8 cellular contexts compared by ENCODE assay signal in the genomic region with DNA sequence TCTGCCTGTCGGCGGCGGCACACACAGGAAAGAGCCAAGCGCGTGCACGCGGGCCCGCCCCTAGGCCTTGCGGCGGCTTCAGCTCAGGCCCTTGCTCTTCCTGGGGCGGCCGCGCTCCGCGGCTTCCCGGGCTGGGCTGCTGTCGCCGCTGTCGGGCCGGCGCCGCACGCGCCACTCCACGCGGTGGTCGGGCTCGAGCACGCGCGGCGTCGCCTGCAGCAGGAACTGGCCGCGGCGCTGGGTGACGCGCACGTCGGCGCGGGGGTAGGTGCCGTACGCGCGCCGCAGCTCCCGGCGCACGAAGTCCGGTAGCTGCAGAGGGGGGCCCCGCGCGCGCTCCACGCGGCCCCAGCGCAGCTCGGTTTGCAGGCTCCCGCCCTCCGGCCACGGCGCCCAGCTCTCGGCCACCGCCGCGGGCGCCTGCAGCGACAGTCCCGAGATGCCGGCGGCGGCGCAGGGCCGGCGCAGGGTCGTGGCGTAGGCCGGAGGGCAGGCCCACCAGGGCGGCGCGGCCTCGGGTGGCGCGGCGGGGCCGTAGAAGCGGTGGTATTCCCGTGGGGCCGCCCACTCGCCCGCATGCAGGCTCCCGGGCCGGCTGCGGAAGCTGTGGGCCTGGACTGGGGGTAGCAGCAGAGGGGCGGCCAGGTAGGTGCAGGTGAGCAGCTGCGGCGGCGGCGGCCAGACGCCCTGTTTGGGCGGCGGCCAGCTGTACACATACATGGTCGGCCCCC. TPM values are rescaled to one million over a fixed set of nuclear protein-coding genes. Genes with fewer than 3 reads are reported as not detected.
DNase-seq lines count a peak whose midpoint lies in the region; ATAC-seq, FAIRE-seq and TF ChIP-seq lines count a peak whose summit lies in the region.

No MANE protein-coding gene starts in this region.

- peaks cover 16% of the 10 kb centered on the region for H3K36me3 Mint-ChIP-seq in activated T-helper 1 cell treated with anti-CD3 and anti-CD28 coated beads, Interleukin-12 subunit alpha, Interleukin-12 subunit beta, Interleukin-2, Interleukin-4 antibody, amounts not matched to agents 30 ng/mL and 10 ng/mL and 1 ng/mL, durations not matched to agents 14 hours and 24 hours and 36 hours (ENCODE audit: low read depth)
- no peaks in the 10 kb centered on the region for H3K36me3 Mint-ChIP-seq in natural killer cell

- H3K4me3 Mint-ChIP-seq in activated T-helper 1 cell treated with anti-CD3 and anti-CD28 coated beads, Interleukin-12 subunit alpha, Interleukin-12 subunit beta, Interleukin-2, Interleukin-4 antibody, amounts not matched to agents 30 ng/mL and 10 ng/mL and 1 ng/mL, durations not matched to agents 14 hours and 24 hours and 36 hours: peak overlapping the region; percentile 95
- peak overlapping the region; percentile 95 for H3K4me3 Mint-ChIP-seq in natural killer cell

- intact Hi-C loops in activated T-helper 1 cell treated with anti-CD3 and anti-CD28 coated beads, Interleukin-12 subunit alpha, Interleukin-12 subunit beta, Interleukin-2, Interleukin-4 antibody, amounts not matched to agents 30 ng/mL and 10 ng/mL and 1 ng/mL, durations not matched to agents 14 hours and 24 hours and 36 hours (cut with micrococcal nuclease): loop anchor here (1.0 kb wide), 4 partner anchors 15 to 52 kb away; a partner anchor contains a TSS
- intact Hi-C loops in natural killer cell (cut with micrococcal nuclease): loop anchor here (1.0 kb wide), 2 partner anchors 11 to 298 kb away; a partner anchor contains a TSS

- TF ChIP-seq CTCF in fibroblast of mammary gland (conservative IDR thresholded peaks at IDR 0.05; ENCODE audit: control insufficient read depth, insufficient read depth, low read depth, low read length) (no peak), natural killer cell (IDR thresholded peaks at IDR 0.05) (no peak)

- peak; percentile 91 for DNase-seq in DMS53 treated with DMSO at 0.1 percent for 48 hours (lab: John Stamatoyannopoulos, UW; ENCODE audit: unreplicated experiment)
- peak; percentile 81 for DNase-seq in RCC 7860 (ENCODE audit: low spot score)
- peak; percentile 88 for DNase-seq in activated T-helper 1 cell treated with anti-CD3 and anti-CD28 coated beads, Interleukin-12 subunit alpha, Interleukin-12 subunit beta, Interleukin-2, Interleukin-4 antibody, amounts not matched to agents 30 ng/mL and 10 ng/mL and 1 ng/mL, durations not matched to agents 14 hours and 24 hours and 36 hours (ENCODE audit: low spot score)
- DNase-seq in fibroblast of mammary gland (ENCODE audit: low read depth): peak; percentile 62
- peak; percentile 86 for DNase-seq in natural killer cell
- DNase-seq in stimulated activated naive CD4-positive, alpha-beta T cell (lab: John Stamatoyannopoulos, UW): peak; percentile 77 to 94 (median 88)

- peak overlapping the region; percentile 90 for H3K27ac Mint-ChIP-seq in activated T-helper 1 cell treated with anti-CD3 and anti-CD28 coated beads, Interleukin-12 subunit alpha, Interleukin-12 subunit beta, Interleukin-2, Interleukin-4 antibody, amounts not matched to agents 30 ng/mL and 10 ng/mL and 1 ng/mL, durations not matched to agents 14 hours and 24 hours and 36 hours
- peak overlapping the region; percentile 88 to 90 for H3K27ac Mint-ChIP-seq in natural killer cell

- peak overlapping the region; percentile 52 for H3K4me3 ChIP-seq in fibroblast of mammary gland (ENCODE audit: control insufficient read depth, low read depth, low read length)

- H3K9me3 Mint-ChIP-seq in activated T-helper 1 cell treated with anti-CD3 and anti-CD28 coated beads, Interleukin-12 subunit alpha, Interleukin-12 subunit beta, Interleukin-2, Interleukin-4 antibody, amounts not matched to agents 30 ng/mL and 10 ng/mL and 1 ng/mL, durations not matched to agents 14 hours and 24 hours and 36 hours: no peaks in the 10 kb centered on the region
- H3K9me3 Mint-ChIP-seq in natural killer cell: no peaks in the 10 kb centered on the region

- H3K27me3 Mint-ChIP-seq in activated T-helper 1 cell treated with anti-CD3 and anti-CD28 coated beads, Interleukin-12 subunit alpha, Interleukin-12 subunit beta, Interleukin-2, Interleukin-4 antibody, amounts not matched to agents 30 ng/mL and 10 ng/mL and 1 ng/mL, durations not matched to agents 14 hours and 24 hours and 36 hours (ENCODE audit: insufficient read depth): no peaks in the 10 kb centered on the region
- no peaks in the 10 kb centered on the region for H3K27me3 Mint-ChIP-seq in natural killer cell (ENCODE audit: low read depth in 2 of 2)

- peaks cover 33% of the 10 kb centered on the region for H3K4me1 Mint-ChIP-seq in activated T-helper 1 cell treated with anti-CD3 and anti-CD28 coated beads, Interleukin-12 subunit alpha, Interleukin-12 subunit beta, Interleukin-2, Interleukin-4 antibody, amounts not matched to agents 30 ng/mL and 10 ng/mL and 1 ng/mL, durations not matched to agents 14 hours and 24 hours and 36 hours (ENCODE audit: low read depth)
- peaks cover 20 to 23% of the 10 kb centered on the region in 2 donors for H3K4me1 Mint-ChIP-seq in natural killer cell

- ATAC-seq in GM21576 (IDR thresholded peaks at IDR 0.05; ENCODE audit: unreplicated experiment): peak; percentile 71
- peak; percentile 81 to 95 (median 85) for ATAC-seq in natural killer cell

- no peak for TF ChIP-seq EP300 in Ishikawa (IDR thresholded peaks at IDR 0.05; ENCODE audit: borderline replicate concordance)

- TF ChIP-seq RAD21 in Ishikawa (IDR thresholded peaks at IDR 0.05; ENCODE audit: low read depth): no peak

- no peak for FAIRE-seq in RCC 7860 (lab: Jason Lieb, UNC)

TF ChIP-seq in Ishikawa, 13 proteins besides CTCF, POLR2A, EP300 and RAD21 (continues in another document):
- TF ChIP-seq, protein P1, sequence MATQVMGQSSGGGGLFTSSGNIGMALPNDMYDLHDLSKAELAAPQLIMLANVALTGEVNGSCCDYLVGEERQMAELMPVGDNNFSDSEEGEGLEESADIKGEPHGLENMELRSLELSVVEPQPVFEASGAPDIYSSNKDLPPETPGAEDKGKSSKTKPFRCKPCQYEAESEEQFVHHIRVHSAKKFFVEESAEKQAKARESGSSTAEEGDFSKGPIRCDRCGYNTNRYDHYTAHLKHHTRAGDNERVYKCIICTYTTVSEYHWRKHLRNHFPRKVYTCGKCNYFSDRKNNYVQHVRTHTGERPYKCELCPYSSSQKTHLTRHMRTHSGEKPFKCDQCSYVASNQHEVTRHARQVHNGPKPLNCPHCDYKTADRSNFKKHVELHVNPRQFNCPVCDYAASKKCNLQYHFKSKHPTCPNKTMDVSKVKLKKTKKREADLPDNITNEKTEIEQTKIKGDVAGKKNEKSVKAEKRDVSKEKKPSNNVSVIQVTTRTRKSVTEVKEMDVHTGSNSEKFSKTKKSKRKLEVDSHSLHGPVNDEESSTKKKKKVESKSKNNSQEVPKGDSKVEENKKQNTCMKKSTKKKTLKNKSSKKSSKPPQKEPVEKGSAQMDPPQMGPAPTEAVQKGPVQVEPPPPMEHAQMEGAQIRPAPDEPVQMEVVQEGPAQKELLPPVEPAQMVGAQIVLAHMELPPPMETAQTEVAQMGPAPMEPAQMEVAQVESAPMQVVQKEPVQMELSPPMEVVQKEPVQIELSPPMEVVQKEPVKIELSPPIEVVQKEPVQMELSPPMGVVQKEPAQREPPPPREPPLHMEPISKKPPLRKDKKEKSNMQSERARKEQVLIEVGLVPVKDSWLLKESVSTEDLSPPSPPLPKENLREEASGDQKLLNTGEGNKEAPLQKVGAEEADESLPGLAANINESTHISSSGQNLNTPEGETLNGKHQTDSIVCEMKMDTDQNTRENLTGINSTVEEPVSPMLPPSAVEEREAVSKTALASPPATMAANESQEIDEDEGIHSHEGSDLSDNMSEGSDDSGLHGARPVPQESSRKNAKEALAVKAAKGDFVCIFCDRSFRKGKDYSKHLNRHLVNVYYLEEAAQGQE (IDR thresholded peaks at IDR 0.05; ENCODE audit: low read depth): no peak; the same call in 1 of the 2 replicates
- TF ChIP-seq NFIC (IDR thresholded peaks at IDR 0.05) (peak; percentile 27; the same call in 1 of the 2 replicates), TCF12 (IDR thresholded peaks at IDR 0.05; ENCODE audit: low read depth) (0 out of 2 replicates have a peak, but pooled peaks have one; percentile 18), FOXM1 (IDR thresholded peaks at IDR 0.05; ENCODE audit: borderline replicate concordance, low read depth) (no peak), ZBTB7A (IDR thresholded peaks at IDR 0.05; ENCODE audit: low read depth) (no peak), EGR1 (IDR thresholded peaks at IDR 0.05) (peak; percentile 7; the same call in 1 of the 2 replicates), TAF1 (IDR thresholded peaks at IDR 0.05; ENCODE audit: low read depth) (peak; percentile 50), TEAD4 (IDR thresholded peaks at IDR 0.05) (0 out of 2 replicates have a peak, but pooled peaks have one; percentile 5), YY1 (IDR thresholded peaks at IDR 0.05; ENCODE audit: low read depth) (no peak)
- TF ChIP-seq, protein P2, sequence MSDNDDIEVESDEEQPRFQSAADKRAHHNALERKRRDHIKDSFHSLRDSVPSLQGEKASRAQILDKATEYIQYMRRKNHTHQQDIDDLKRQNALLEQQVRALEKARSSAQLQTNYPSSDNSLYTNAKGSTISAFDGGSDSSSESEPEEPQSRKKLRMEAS (IDR thresholded peaks at IDR 0.05): peak; percentile 92; the same call in 1 of the 2 replicates

RNA-seq across cellular contexts. Expression of a gene that starts 0.8 kb away (rescaled TPM):
- 0.29 and 0.37 TPM in 2 replicates for total RNA-seq in activated T-helper 1 cell treated with anti-CD3 and anti-CD28 coated beads, Interleukin-12 subunit alpha, Interleukin-12 subunit beta, Interleukin-2, Interleukin-4 antibody, amounts not matched to agents 30 ng/mL and 10 ng/mL and 1 ng/mL, durations not matched to agents 14 hours and 24 hours and 36 hours
- under 1 TPM; 0.25 to 0.41 (median 0.35) TPM for total RNA-seq in natural killer cell

RNA-seq across cellular contexts. Expression of a gene that starts 18.2 kb away (rescaled TPM):
- total RNA-seq in activated T-helper 1 cell treated with anti-CD3 and anti-CD28 coated beads, Interleukin-12 subunit alpha, Interleukin-12 subunit beta, Interleukin-2, Interleukin-4 antibody, amounts not matched to agents 30 ng/mL and 10 ng/mL and 1 ng/mL, durations not matched to agents 14 hours and 24 hours and 36 hours: 59.0 and 59.4 TPM in 2 replicates
- total RNA-seq in natural killer cell: 10 to 100 TPM; 35.0 to 43.0 (median 37.7) TPM

RNA-seq across cellular contexts. Expression of a gene that starts 29.9 kb away (rescaled TPM):
- total RNA-seq in activated T-helper 1 cell treated with anti-CD3 and anti-CD28 coated beads, Interleukin-12 subunit alpha, Interleukin-12 subunit beta, Interleukin-2, Interleukin-4 antibody, amounts not matched to agents 30 ng/mL and 10 ng/mL and 1 ng/mL, durations not matched to agents 14 hours and 24 hours and 36 hours: 14.5 and 18.5 TPM in 2 replicates
- 10 to 100 TPM; 15.2 to 17.4 (median 15.5) TPM for total RNA-seq in natural killer cell

RNA-seq across cellular contexts. Expression of a gene that starts 32.0 kb away (rescaled TPM):
- total RNA-seq in activated T-helper 1 cell treated with anti-CD3 and anti-CD28 coated beads, Interleukin-12 subunit alpha, Interleukin-12 subunit beta, Interleukin-2, Interleukin-4 antibody, amounts not matched to agents 30 ng/mL and 10 ng/mL and 1 ng/mL, durations not matched to agents 14 hours and 24 hours and 36 hours: 9.9 and 10.6 TPM in 2 replicates
- total RNA-seq in natural killer cell: 1 to 10 TPM; 1.9 to 2.4 (median 2.1) TPM

RNA-seq across cellular contexts. Expression of a gene that starts 52.0 kb away (rescaled TPM):
- total RNA-seq in activated T-helper 1 cell treated with anti-CD3 and anti-CD28 coated beads, Interleukin-12 subunit alpha, Interleukin-12 subunit beta, Interleukin-2, Interleukin-4 antibody, amounts not matched to agents 30 ng/mL and 10 ng/mL and 1 ng/mL, durations not matched to agents 14 hours and 24 hours and 36 hours: 61.0 and 66.1 TPM in 2 replicates
- 100 to 1,000 TPM; 101 to 129 (median 110) TPM for total RNA-seq in natural killer cell

Comparison
In these comparisons a context has a peak if more than half of its experiments do, and no peak if none do; other contexts are left out.
1. Peak in every context shown above with its lines: DNase-seq, ATAC-seq and H3K4me3 ChIP-seq.